8 cellular contexts compared by ENCODE assay signal in genomic region chr7:83271212-83272099, GRCh38.
DNase-seq lines count a peak whose midpoint lies in the region; ATAC-seq lines count a peak whose summit lies in the region.

No MANE protein-coding gene starts in this region.

- H3K36me3 ChIP-seq in neuronal stem cell (replicated peaks in 1 of 2; ENCODE audit: control insufficient read depth in 2 of 2, insufficient read depth in 2 of 2, low read length in 2 of 2), result no peaks in the 10 kb centered on the region

- no peaks in the 10 kb centered on the region for H3K79me1 ChIP-seq in neuronal stem cell (ENCODE audit: low read depth, low read length)

- no peak overlapping the region for H3K23ac ChIP-seq in neuronal stem cell (ENCODE audit: low read depth, low read length, poor library complexity)

- H4K8ac ChIP-seq in neuronal stem cell (ENCODE audit: low read depth, low read length), result no peak overlapping the region

- no peaks in the 10 kb centered on the region for H3K27me3 ChIP-seq in neuronal stem cell (ENCODE audit: control insufficient read depth in 3 of 3, insufficient read depth in 3 of 3, low read depth in 1 of 3, low read length in 3 of 3)

- no peak overlapping the region for H2AFZ ChIP-seq in neuronal stem cell (ENCODE audit: low read length)

- WGBS in neuronal stem cell (ENCODE audit: extremely low coverage in 2 of 2, insufficient read length in 2 of 2, insufficient replicate concordance in 1 of 2), 2 donors, result no CpG with 5 or more reads among the region's 5 CpGs

- no peaks in the 10 kb centered on the region for H3K9me3 ChIP-seq in neuronal stem cell (replicated peaks in 1 of 2; ENCODE audit: control insufficient read depth in 2 of 2, insufficient read depth in 1 of 2, low read depth in 1 of 2, low read length in 2 of 2)

- H2BK120ac ChIP-seq in neuronal stem cell (ENCODE audit: low read depth, low read length), result no peak overlapping the region

- no peak overlapping the region for H3K4ac ChIP-seq in neuronal stem cell (ENCODE audit: low read length)

- no peak overlapping the region for H3K9ac ChIP-seq in neuronal stem cell (ENCODE audit: low read depth, low read length, poor library complexity)

- H2AK5ac ChIP-seq in neuronal stem cell (ENCODE audit: low read depth, low read length), result no peak overlapping the region

- DNase-seq in NCI-H2081 (lab: John Stamatoyannopoulos, UW), result peak; percentile 18 to 70
- DNase-seq in NCI-H2081 treated with DMSO at 0.1 percent for 48 hours (lab: John Stamatoyannopoulos, UW), result no peak
- peak; percentile 36 for DNase-seq in NCI-H2227 treated with DMSO at 0.1 percent for 48 hours (lab: John Stamatoyannopoulos, UW)
- DNase-seq in T47D (ENCODE audit: low read depth in 1 of 2, low spot score in 1 of 2), result peak; percentile 21 to 82
- peak; percentile 24 for DNase-seq in neuronal stem cell (ENCODE audit: low spot score)
- DNase-seq in T1000 (lab: John Stamatoyannopoulos, UW), result no peak
- DNase-seq in SKM-1 (lab: John Stamatoyannopoulos, UW; ENCODE audit: unreplicated experiment), result no peak

- H3K27ac ChIP-seq in neuronal stem cell (replicated peaks; ENCODE audit: low read length), result no peak overlapping the region

- H2BK15ac ChIP-seq in neuronal stem cell (ENCODE audit: low read length), result no peak overlapping the region

- in situ Hi-C loops in T47D (cut with HindIII; ENCODE audit: low pct_unique_long_range_greater_than_20kb, low sequenced_read_pairs), result no loop called here

- peaks cover 0 to 3% of the 10 kb centered on the region in 2 donors for H3K4me1 ChIP-seq in neuronal stem cell (ENCODE audit: control insufficient read depth in 2 of 2, insufficient read depth in 1 of 2, low read depth in 1 of 2, low read length in 2 of 2)

- no peak overlapping the region for H2BK12ac ChIP-seq in neuronal stem cell (ENCODE audit: low read length)

- no peak overlapping the region for H3K18ac ChIP-seq in neuronal stem cell (ENCODE audit: low read length)

- no peak overlapping the region for H3K14ac ChIP-seq in neuronal stem cell (ENCODE audit: low read length)

- H2BK5ac ChIP-seq in neuronal stem cell (ENCODE audit: low read length), result no peak overlapping the region

- H3K4me3 ChIP-seq in neuronal stem cell (ENCODE audit: low read length in 2 of 2), result no peak overlapping the region

- no peak overlapping the region for H3K4me2 ChIP-seq in neuronal stem cell (ENCODE audit: insufficient read depth, low read length, poor library complexity, severe bottlenecking)

- no peak overlapping the region for H4K91ac ChIP-seq in neuronal stem cell (ENCODE audit: low read depth, low read length, poor library complexity)

- no peak for ATAC-seq in GM18520 (IDR thresholded peaks at IDR 0.05; ENCODE audit: unreplicated experiment)

Comparison
In these comparisons a context has a peak if more than half of its experiments do, and no peak if none do; other contexts are left out.
1. DNase-seq: peak in NCI-H2081 (2 of 2), NCI-H2227 treated with DMSO at 0.1 percent for 48 hours (single experiment), T47D (2 of 2) and neuronal stem cell (single experiment); none in NCI-H2081 treated with DMSO at 0.1 percent for 48 hours (single experiment), T1000 (single experiment) and SKM-1 (single experiment).